16 cellular contexts compared by ENCODE assay signal in the genomic region with DNA sequence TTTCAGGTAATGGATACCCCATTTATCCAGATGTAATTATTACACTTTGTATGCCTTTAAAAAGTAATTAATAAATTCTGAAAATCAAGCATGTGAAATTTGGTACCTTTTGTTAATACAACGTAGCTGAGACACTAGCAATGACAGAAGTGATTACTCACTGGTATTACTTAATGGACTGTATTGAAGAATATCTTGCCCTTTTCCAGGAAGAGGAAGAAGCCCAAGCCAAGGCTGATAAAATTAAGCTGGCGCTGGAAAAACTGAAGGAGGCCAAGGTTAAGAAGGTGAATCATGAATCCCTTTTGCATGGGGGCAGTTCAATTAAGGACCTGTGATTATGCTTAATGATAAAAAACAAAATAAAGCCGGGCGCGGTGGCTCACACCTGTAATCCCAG.
"Had no signal": no experiment of that assay in that cellular context is flagged by ENCODE, and none has a peak within 500 bp of the region (broad histone marks: within the 10 kb centered on the region; RNA-seq: fewer than 3 reads in every experiment).

No MANE protein-coding gene starts in this region.

- H3K9me3 ChIP-seq: ascending aorta, left lung, mucosa of descending colon, right atrium auricular region, upper lobe of left lung had no signal

- H3K4me1 Mint-ChIP-seq: nephron had no signal

- H3K27me3 Mint-ChIP-seq: activated CD4-positive, alpha-beta T cell treated with anti-CD3 and anti-CD28 coated beads, Interleukin-2, amount 10 ng/mL, durations not matched to agents 7 days and 5 days; progenitor cell of endocrine pancreas; stimulated activated naive CD8-positive, alpha-beta T cell treated with anti-CD3 and anti-CD28 coated beads, Interleukin-15, Interleukin-2, amounts not matched to agents 100 ng/mL and 50 ng/mL, for 24 hours had no signal

- H3K4me3 ChIP-seq: ascending aorta, dorsolateral prefrontal cortex, left lung, mucosa of descending colon, right atrium auricular region, upper lobe of left lung had no signal

- H3K4me3 Mint-ChIP-seq: activated CD4-positive, alpha-beta T cell treated with anti-CD3 and anti-CD28 coated beads, Interleukin-2, amount 10 ng/mL, durations not matched to agents 7 days and 5 days; nephron; stimulated activated naive CD8-positive, alpha-beta T cell treated with anti-CD3 and anti-CD28 coated beads, Interleukin-15, Interleukin-2, amounts not matched to agents 100 ng/mL and 50 ng/mL, for 24 hours; T-helper 1 cell treated with Interleukin-12 subunit alpha and Interleukin-12 subunit beta and Interleukin-4 antibody, amounts not matched to agents 30 μg/mL and 1 μg/mL, for 36 hours had no signal

- H3K9me3 Mint-ChIP-seq: activated CD4-positive, alpha-beta T cell treated with anti-CD3 and anti-CD28 coated beads, Interleukin-2, amount 10 ng/mL, durations not matched to agents 7 days and 5 days; stimulated activated naive CD8-positive, alpha-beta T cell treated with anti-CD3 and anti-CD28 coated beads, Interleukin-15, Interleukin-2, amounts not matched to agents 100 ng/mL and 50 ng/mL, for 24 hours; T-helper 1 cell treated with Interleukin-12 subunit alpha and Interleukin-12 subunit beta and Interleukin-4 antibody, amounts not matched to agents 30 μg/mL and 1 μg/mL, for 36 hours had no signal

- ATAC-seq: left lung, mucosa of descending colon had no signal

- H3K27me3 ChIP-seq: ascending aorta, left lung, right atrium auricular region, upper lobe of left lung had no signal

- DNase-seq: activated CD4-positive, alpha-beta T cell treated with anti-CD3 and anti-CD28 coated beads, Interleukin-2, amount 10 ng/mL, durations not matched to agents 7 days and 5 days; activated CD8-positive, alpha-beta memory T cell treated with anti-CD3 and anti-CD28 coated beads, Interleukin-2, amount 50 U/mL, for 48 hours; dorsolateral prefrontal cortex; hippocampal formation; left lung; mucosa of descending colon; occipital lobe; stimulated activated CD4-positive, alpha-beta T cell treated with anti-CD3 and anti-CD28 coated beads, Interleukin-15, amount 100 ng/mL, for 24 hours; stimulated activated CD4-positive, alpha-beta T cell treated with anti-CD3 and anti-CD28 coated beads, Interleukin-4, amount 100 ng/mL, for 1 hour; upper lobe of left lung had no signal

- H3K27ac Mint-ChIP-seq: nephron; progenitor cell of endocrine pancreas; stimulated activated naive CD8-positive, alpha-beta T cell treated with anti-CD3 and anti-CD28 coated beads, Interleukin-15, Interleukin-2, amounts not matched to agents 100 ng/mL and 50 ng/mL, for 24 hours; T-helper 1 cell treated with Interleukin-12 subunit alpha and Interleukin-12 subunit beta and Interleukin-4 antibody, amounts not matched to agents 30 μg/mL and 1 μg/mL, for 36 hours had no signal

- H3K27ac ChIP-seq: ascending aorta, dorsolateral prefrontal cortex, right atrium auricular region had no signal

- H3K36me3 ChIP-seq: ascending aorta, right atrium auricular region had no signal

- H3K4me1 ChIP-seq: ascending aorta, right atrium auricular region, upper lobe of left lung had no signal
